Comparison of ENCODE assay signal across 15 cellular contexts in the genomic region with DNA sequence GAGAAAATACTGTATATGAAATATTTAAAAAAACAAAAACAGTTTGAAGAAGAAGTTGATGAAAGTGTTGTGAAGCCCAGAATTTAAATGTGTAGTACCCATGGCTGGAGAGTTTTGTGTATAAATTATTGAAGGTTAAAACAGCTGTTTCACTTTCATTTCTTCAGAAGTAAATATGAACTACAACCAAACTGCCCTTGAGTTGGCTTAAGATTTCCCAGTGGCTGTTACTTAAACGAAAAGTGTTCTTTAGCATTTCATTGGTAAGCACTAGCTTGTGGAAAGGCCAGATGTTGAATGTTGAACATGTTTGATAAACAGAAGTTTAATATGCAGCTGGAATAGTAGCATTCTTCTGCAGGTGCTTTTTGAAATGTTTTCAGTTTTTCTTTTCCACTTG.
DNase-seq lines count a peak whose midpoint lies in the region; ATAC-seq, FAIRE-seq and TF ChIP-seq lines count a peak whose summit lies in the region.
"Had no signal": no experiment of that assay in that cellular context is flagged by ENCODE, and none has a peak within 500 bp of the region (broad histone marks: within the 10 kb centered on the region; RNA-seq: fewer than 3 reads in every experiment).

No MANE protein-coding gene starts in this region.

- CTCF ChIA-PET in CD8-positive, alpha-beta T cell (lab: Charles Lee), result no interaction called here
- CTCF ChIA-PET in IMR-90 (lab: Yijun Ruan, JAX) (interaction anchor here (2.9 kb wide), 1 partner anchor 11 kb away, joined by 6 read pairs; no protein-coding TSS in a partner anchor), Caco-2 (lab: Charles Lee) (no interaction called here)

- H3K27ac Mint-ChIP-seq in CD8-positive, alpha-beta T cell, result no peak overlapping the region
- no peak overlapping the region for H3K27ac Mint-ChIP-seq in astrocyte (ENCODE audit: unreplicated experiment)
- H3K27ac Mint-ChIP-seq in Caco-2 (ENCODE audit: unreplicated experiment), result no peak overlapping the region
- H3K27ac Mint-ChIP-seq: endodermal cell had no signal

- H3K79me2 ChIP-seq in astrocyte (ENCODE audit: insufficient read depth, low read length), result no peaks in the 10 kb centered on the region

- H4K20me1 ChIP-seq in IMR-90 (ENCODE audit: insufficient read depth, low read length), result 0 out of 2 replicates have a peak, but pooled peaks cover 2% of the 10 kb centered on the region
- no peaks in the 10 kb centered on the region for H4K20me1 ChIP-seq in astrocyte (ENCODE audit: insufficient read depth, low read length)

- H4K5ac ChIP-seq in IMR-90 (ENCODE audit: low read depth, low read length), result no peak overlapping the region

- no peaks in the 10 kb centered on the region for H3K27me3 Mint-ChIP-seq in CD8-positive, alpha-beta T cell (ENCODE audit: low read depth)
- H3K27me3 Mint-ChIP-seq in astrocyte (ENCODE audit: low read depth, unreplicated experiment), result no peaks in the 10 kb centered on the region
- peaks cover 8% of the 10 kb centered on the region for H3K27me3 Mint-ChIP-seq in Caco-2 (ENCODE audit: insufficient read depth, unreplicated experiment)

- H3K79me1 ChIP-seq in IMR-90 (ENCODE audit: low read depth in 1 of 2, low read length in 2 of 2), result peaks cover 0 to 3% of the 10 kb centered on the region in 2 experiments; a peak in 1 of 4 replicates

- ATAC-seq in CD8-positive, alpha-beta T cell, result peak; percentile 26
- peak; percentile 46; the same call in 1 of the 2 replicates for ATAC-seq in IMR-90 (ENCODE audit: low read depth)
- ATAC-seq in GM18517 (IDR thresholded peaks at IDR 0.05; ENCODE audit: unreplicated experiment), result no peak
- ATAC-seq: K562 had no signal

- no peak overlapping the region for H3K4me3 ChIP-seq in CD8-positive, alpha-beta T cell (ENCODE audit: low read depth, low read length)
- H3K4me3 ChIP-seq in IMR-90 (ENCODE audit: insufficient read depth, low read depth, low read length) (no peak overlapping the region), astrocyte (ENCODE audit: insufficient read depth, low read depth, low read length) (no peak overlapping the region), muscle layer of duodenum (ENCODE audit: low read depth in 1 of 2, low read length in 2 of 2) (peak overlapping the region; percentile 3 to 6), Caco-2 (ENCODE audit: low read depth, low read length) (no peak overlapping the region)
- H3K4me3 ChIP-seq: K562 had no signal

- no CpG with 5 or more reads among the region's 1 CpG for WGBS in IMR-90 (ENCODE audit: extremely low coverage in 2 of 2, insufficient read length in 1 of 2), 2 experiments

- H3K36me3 Mint-ChIP-seq in CD8-positive, alpha-beta T cell, result no peaks in the 10 kb centered on the region
- no peaks in the 10 kb centered on the region for H3K36me3 Mint-ChIP-seq in astrocyte (ENCODE audit: low read depth, unreplicated experiment)
- H3K36me3 Mint-ChIP-seq in Caco-2 (ENCODE audit: insufficient read depth, unreplicated experiment), result no peaks in the 10 kb centered on the region

- peaks cover 2% of the 10 kb centered on the region; the same call in 1 of the 2 replicates for H3K9me1 ChIP-seq in IMR-90 (ENCODE audit: insufficient read depth, low read length)

- no peak for TF ChIP-seq POLR2A in IMR-90 (IDR thresholded peaks at IDR 0.05; ENCODE audit: low read depth, low read length)

- H2BK5ac ChIP-seq in IMR-90 (ENCODE audit: low read depth, low read length, poor library complexity, severe bottlenecking), result no peak overlapping the region

- H2BK120ac ChIP-seq in IMR-90 (ENCODE audit: low read depth, low read length), result no peak overlapping the region

- H3K4me3 Mint-ChIP-seq in CD8-positive, alpha-beta T cell, result peak overlapping the region; percentile 30
- H3K4me3 Mint-ChIP-seq in astrocyte (ENCODE audit: unreplicated experiment) (peak overlapping the region; percentile 9), Caco-2 (ENCODE audit: unreplicated experiment) (no peak overlapping the region)
- H3K4me3 Mint-ChIP-seq: endodermal cell, nephron had no signal

- no peak overlapping the region for H4K91ac ChIP-seq in IMR-90 (ENCODE audit: insufficient read depth, low read depth, low read length)

- no peaks in the 10 kb centered on the region for H3K36me3 ChIP-seq in CD8-positive, alpha-beta T cell (ENCODE audit: insufficient read depth, low read length)
- H3K36me3 ChIP-seq in IMR-90 (ENCODE audit: control insufficient read depth, insufficient read depth, low read length) (no peaks in the 10 kb centered on the region), astrocyte (ENCODE audit: insufficient read depth, low read length) (no peaks in the 10 kb centered on the region), muscle layer of duodenum (ENCODE audit: control insufficient read depth in 1 of 2, insufficient read depth in 2 of 2, low read length in 2 of 2) (no peaks in the 10 kb centered on the region), Caco-2 (ENCODE audit: control insufficient read depth, insufficient read depth, low read length) (no peaks in the 10 kb centered on the region)

- intact Hi-C loops in CD8-positive, alpha-beta T cell (cut with DNase I, micrococcal nuclease), result no loop called here
- intact Hi-C loops in IMR-90 (cut with micrococcal nuclease) (no loop called here), Caco-2 (cut with micrococcal nuclease; ENCODE audit: unreplicated experiment) (no loop called here)

- DNase-seq in CD8-positive, alpha-beta T cell, result no peak
- peak; percentile 7 for DNase-seq in IMR-90
- no peak for DNase-seq in astrocyte (ENCODE audit: low read depth)
- DNase-seq in retina, result no peak
- DNase-seq in Caco-2, result no peak
- no peak for DNase-seq in OCI-M2 (lab: John Stamatoyannopoulos, UW; ENCODE audit: unreplicated experiment)
- DNase-seq: amniotic stem cell; endodermal cell; NCI-H2171 treated with DMSO at 0.1 percent for 48 hours; stimulated activated naive CD4-positive, alpha-beta T cell had no signal

- POLR2A ChIA-PET in CD8-positive, alpha-beta T cell (lab: Charles Lee), result interaction anchor here (0.6 kb wide), 1 partner anchor 202 kb away, joined by 4 read pairs; no protein-coding TSS in a partner anchor
- POLR2A ChIA-PET in IMR-90 (lab: Charles Lee; ENCODE audit: unreplicated experiment), result interaction anchor here (0.5 kb wide), 1 partner anchor 779 kb away, joined by 5 read pairs; no protein-coding TSS in a partner anchor
- POLR2A ChIA-PET in Caco-2 (lab: Charles Lee), result no interaction called here

- H2BK20ac ChIP-seq in IMR-90 (ENCODE audit: low read depth, low read length), result no peak overlapping the region

- no peaks in the 10 kb centered on the region for H3K9me3 Mint-ChIP-seq in CD8-positive, alpha-beta T cell
- no peaks in the 10 kb centered on the region for H3K9me3 Mint-ChIP-seq in astrocyte (ENCODE audit: unreplicated experiment)
- no peaks in the 10 kb centered on the region for H3K9me3 Mint-ChIP-seq in Caco-2 (ENCODE audit: unreplicated experiment)
- H3K9me3 Mint-ChIP-seq: endodermal cell, nephron had no signal

- no peak overlapping the region for H3K4ac ChIP-seq in IMR-90 (ENCODE audit: low read depth, low read length)

- peaks cover 57% of the 10 kb centered on the region for H3K4me1 ChIP-seq in CD8-positive, alpha-beta T cell (ENCODE audit: insufficient read depth, low read length)
- H3K4me1 ChIP-seq in IMR-90 (ENCODE audit: control insufficient read depth, insufficient read depth, low read length), result no peaks in the 10 kb centered on the region
- H3K4me1 ChIP-seq in astrocyte (ENCODE audit: insufficient read depth, low read length), result no peaks in the 10 kb centered on the region
- H3K4me1 ChIP-seq in muscle layer of duodenum (ENCODE audit: control insufficient read depth in 1 of 2, insufficient read depth in 2 of 2, low read length in 2 of 2), result no peaks in the 10 kb centered on the region
- no peaks in the 10 kb centered on the region for H3K4me1 ChIP-seq in Caco-2

- no peak overlapping the region for H2AK5ac ChIP-seq in IMR-90 (ENCODE audit: low read depth, low read length)

- dilution Hi-C loops in IMR-90 (cut with HindIII; ENCODE audit: low sequenced_read_pairs, unreplicated experiment), result no loop called here

- BruUV-seq in IMR-90 (replicated peaks; lab: Mats Ljungman, UMichigan) (no TSS peak), Caco-2 (replicated peaks; lab: Mats Ljungman, UMichigan) (no TSS peak)

- TF ChIP-seq CTCF in CD8-positive, alpha-beta T cell (IDR thresholded peaks at IDR 0.05), result no peak
- TF ChIP-seq CTCF in IMR-90 (conservative IDR thresholded peaks at IDR 0.05; ENCODE audit: low read depth, low read length), result no peak
- TF ChIP-seq CTCF in astrocyte (IDR thresholded peaks at IDR 0.05; ENCODE audit: insufficient read depth, low read depth, low read length), result no peak
- no peak for TF ChIP-seq CTCF in Caco-2 (IDR thresholded peaks at IDR 0.05; ENCODE audit: insufficient read depth in 1 of 2, low read depth in 1 of 2, low read length in 1 of 2, severe bottlenecking in 1 of 2, unreplicated experiment in 1 of 2)

- no peak overlapping the region for H2BK15ac ChIP-seq in IMR-90 (ENCODE audit: low read depth, low read length)

- H3K23ac ChIP-seq in IMR-90 (ENCODE audit: low read depth, low read length), result no peak overlapping the region

- H3K4me2 ChIP-seq in IMR-90 (ENCODE audit: low read depth, low read length) (peak overlapping the region; percentile 83), astrocyte (ENCODE audit: low read length) (no peak overlapping the region)

- H3K27ac ChIP-seq in CD8-positive, alpha-beta T cell (ENCODE audit: low read depth, low read length), result no peak overlapping the region
- H3K27ac ChIP-seq in IMR-90 (ENCODE audit: insufficient read depth, low read length) (no peak overlapping the region), astrocyte (ENCODE audit: low read depth, low read length) (no peak overlapping the region), muscle layer of duodenum (ENCODE audit: low read length) (peak overlapping the region; percentile 1)

- no peak for FAIRE-seq in astrocyte (lab: Jason Lieb, UNC)
- FAIRE-seq: D721Med, K562 had no signal

- H2AK9ac ChIP-seq in IMR-90 (replicated peaks; ENCODE audit: low read depth, low read length, poor library complexity), result no peak overlapping the region

- no peak overlapping the region for H2AFZ ChIP-seq in IMR-90 (replicated peaks; ENCODE audit: low read length, poor library complexity)
- no peak overlapping the region for H2AFZ ChIP-seq in astrocyte (ENCODE audit: low read depth, low read length)

- in situ Hi-C loops in IMR-90 (cut with MboI; ENCODE audit: low sequenced_read_pairs), result no loop called here

- peaks cover 77% of the 10 kb centered on the region for H3K4me1 Mint-ChIP-seq in CD8-positive, alpha-beta T cell (ENCODE audit: low read depth)
- H3K4me1 Mint-ChIP-seq in astrocyte (ENCODE audit: low read depth, unreplicated experiment) (peaks cover 6% of the 10 kb centered on the region), Caco-2 (ENCODE audit: low read depth, unreplicated experiment) (no peaks in the 10 kb centered on the region)
- H3K4me1 Mint-ChIP-seq: endodermal cell had no signal

- no peaks in the 10 kb centered on the region for H3K9me3 ChIP-seq in CD8-positive, alpha-beta T cell (ENCODE audit: low read length)
- H3K9me3 ChIP-seq in IMR-90 (ENCODE audit: control insufficient read depth, insufficient read depth, low read length), result no peaks in the 10 kb centered on the region
- H3K9me3 ChIP-seq in astrocyte (ENCODE audit: insufficient read depth, low read depth, low read length), result no peaks in the 10 kb centered on the region
- no peaks in the 10 kb centered on the region for H3K9me3 ChIP-seq in muscle layer of duodenum (ENCODE audit: control insufficient read depth in 1 of 2, low read length in 2 of 2)
- H3K9me3 ChIP-seq in Caco-2, result no peaks in the 10 kb centered on the region

- no peak overlapping the region for H3K14ac ChIP-seq in IMR-90 (replicated peaks; ENCODE audit: low read depth, low read length)

- H3K27me3 ChIP-seq in CD8-positive, alpha-beta T cell (ENCODE audit: insufficient read depth, low read length), result no peaks in the 10 kb centered on the region
- H3K27me3 ChIP-seq in IMR-90 (ENCODE audit: control insufficient read depth, insufficient read depth, low read length), result no peaks in the 10 kb centered on the region; the same call in 1 of the 2 replicates
- no peaks in the 10 kb centered on the region for H3K27me3 ChIP-seq in astrocyte (ENCODE audit: insufficient read depth, low read length)
- no peaks in the 10 kb centered on the region for H3K27me3 ChIP-seq in muscle layer of duodenum (ENCODE audit: low read depth, low read length)
- no peaks in the 10 kb centered on the region for H3K27me3 ChIP-seq in Caco-2 (replicated peaks; ENCODE audit: control insufficient read depth, insufficient read depth, low read length)

- no peak overlapping the region for H4K8ac ChIP-seq in IMR-90 (ENCODE audit: low read depth in 2 of 2, low read length in 2 of 2)

- no peak for TF ChIP-seq RAD21 in IMR-90 (IDR thresholded peaks at IDR 0.05; ENCODE audit: low read length)

- H3K18ac ChIP-seq in IMR-90 (ENCODE audit: low read depth, low read length), result no peak overlapping the region

- no peak overlapping the region for H3K56ac ChIP-seq in IMR-90 (ENCODE audit: extremely low read depth, insufficient read depth, low read length)

- H3K9ac ChIP-seq in IMR-90 (ENCODE audit: low read depth, low read length), result no peak overlapping the region
- no peak overlapping the region for H3K9ac ChIP-seq in astrocyte (ENCODE audit: low read length)

Comparison
In these comparisons a context has a peak if more than half of its experiments do, and no peak if none do; other contexts are left out.
1. H3K4me3 ChIP-seq: peak in muscle layer of duodenum (2 of 2); none in CD8-positive, alpha-beta T cell (single experiment), IMR-90 (single experiment), astrocyte (single experiment) and Caco-2 (single experiment).